ENCODE assay signal across 1 cellular context in genomic region chr5:178116406-178116885, GRCh38.
TF ChIP-seq lines count a peak whose summit lies in the region.

No MANE protein-coding gene starts in this region.

TF ChIP-seq in K562, 482 proteins besides CTCF, POLR2A, EP300 and RAD21 (continues in another document):
- TF ChIP-seq BDP1 (IDR thresholded peaks at IDR 0.05; ENCODE audit: insufficient read depth, insufficient read length), result no peak
- TF ChIP-seq TAF15 (IDR thresholded peaks at IDR 0.05; ENCODE audit: low read depth, low read length), result no peak
- TF ChIP-seq ZNF699 (CRISPR knock-in tag; IDR thresholded peaks at IDR 0.05; ENCODE audit: insufficient replicate concordance), result no peak
- 0 out of 2 replicates have a peak, but pooled peaks have one; percentile 24 for TF ChIP-seq ZNF592 (IDR thresholded peaks at IDR 0.05)
- TF ChIP-seq ARHGAP35 (IDR thresholded peaks at IDR 0.05; ENCODE audit: partially characterized antibody), result no peak
- no peak for TF ChIP-seq PHF8 (IDR thresholded peaks at IDR 0.05; ENCODE audit: borderline replicate concordance, low read length)
- no peak for TF ChIP-seq CEBPG (CRISPR knock-in tag; IDR thresholded peaks at IDR 0.05)
- no peak for TF ChIP-seq CEBPG (tag; conservative IDR thresholded peaks at IDR 0.05 in 1 of 2, IDR thresholded peaks at IDR 0.05 in 1 of 2)
- TF ChIP-seq, protein P1, sequence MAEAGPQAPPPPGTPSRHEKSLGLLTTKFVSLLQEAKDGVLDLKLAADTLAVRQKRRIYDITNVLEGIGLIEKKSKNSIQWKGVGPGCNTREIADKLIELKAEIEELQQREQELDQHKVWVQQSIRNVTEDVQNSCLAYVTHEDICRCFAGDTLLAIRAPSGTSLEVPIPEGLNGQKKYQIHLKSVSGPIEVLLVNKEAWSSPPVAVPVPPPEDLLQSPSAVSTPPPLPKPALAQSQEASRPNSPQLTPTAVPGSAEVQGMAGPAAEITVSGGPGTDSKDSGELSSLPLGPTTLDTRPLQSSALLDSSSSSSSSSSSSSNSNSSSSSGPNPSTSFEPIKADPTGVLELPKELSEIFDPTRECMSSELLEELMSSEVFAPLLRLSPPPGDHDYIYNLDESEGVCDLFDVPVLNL (CRISPR knock-in tag; IDR thresholded peaks at IDR 0.05; ENCODE audit: low read depth), result no peak
- peak; percentile 16; the same call in 1 of the 2 replicates for TF ChIP-seq DPF2 (IDR thresholded peaks at IDR 0.05)
- TF ChIP-seq, protein P2, sequence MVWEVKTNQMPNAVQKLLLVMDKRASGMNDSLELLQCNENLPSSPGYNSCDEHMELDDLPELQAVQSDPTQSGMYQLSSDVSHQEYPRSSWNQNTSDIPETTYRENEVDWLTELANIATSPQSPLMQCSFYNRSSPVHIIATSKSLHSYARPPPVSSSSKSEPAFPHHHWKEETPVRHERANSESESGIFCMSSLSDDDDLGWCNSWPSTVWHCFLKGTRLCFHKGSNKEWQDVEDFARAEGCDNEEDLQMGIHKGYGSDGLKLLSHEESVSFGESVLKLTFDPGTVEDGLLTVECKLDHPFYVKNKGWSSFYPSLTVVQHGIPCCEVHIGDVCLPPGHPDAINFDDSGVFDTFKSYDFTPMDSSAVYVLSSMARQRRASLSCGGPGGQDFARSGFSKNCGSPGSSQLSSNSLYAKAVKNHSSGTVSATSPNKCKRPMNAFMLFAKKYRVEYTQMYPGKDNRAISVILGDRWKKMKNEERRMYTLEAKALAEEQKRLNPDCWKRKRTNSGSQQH (CRISPR knock-in tag; IDR thresholded peaks at IDR 0.05), result no peak
- TF ChIP-seq, protein P3, sequence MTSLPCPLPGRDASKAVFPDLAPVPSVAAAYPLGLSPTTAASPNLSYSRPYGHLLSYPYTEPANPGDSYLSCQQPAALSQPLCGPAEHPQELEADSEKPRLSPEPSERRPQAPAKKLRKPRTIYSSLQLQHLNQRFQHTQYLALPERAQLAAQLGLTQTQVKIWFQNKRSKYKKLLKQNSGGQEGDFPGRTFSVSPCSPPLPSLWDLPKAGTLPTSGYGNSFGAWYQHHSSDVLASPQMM (CRISPR knock-in tag; IDR thresholded peaks at IDR 0.05), result no peak
- TF ChIP-seq, protein P4, sequence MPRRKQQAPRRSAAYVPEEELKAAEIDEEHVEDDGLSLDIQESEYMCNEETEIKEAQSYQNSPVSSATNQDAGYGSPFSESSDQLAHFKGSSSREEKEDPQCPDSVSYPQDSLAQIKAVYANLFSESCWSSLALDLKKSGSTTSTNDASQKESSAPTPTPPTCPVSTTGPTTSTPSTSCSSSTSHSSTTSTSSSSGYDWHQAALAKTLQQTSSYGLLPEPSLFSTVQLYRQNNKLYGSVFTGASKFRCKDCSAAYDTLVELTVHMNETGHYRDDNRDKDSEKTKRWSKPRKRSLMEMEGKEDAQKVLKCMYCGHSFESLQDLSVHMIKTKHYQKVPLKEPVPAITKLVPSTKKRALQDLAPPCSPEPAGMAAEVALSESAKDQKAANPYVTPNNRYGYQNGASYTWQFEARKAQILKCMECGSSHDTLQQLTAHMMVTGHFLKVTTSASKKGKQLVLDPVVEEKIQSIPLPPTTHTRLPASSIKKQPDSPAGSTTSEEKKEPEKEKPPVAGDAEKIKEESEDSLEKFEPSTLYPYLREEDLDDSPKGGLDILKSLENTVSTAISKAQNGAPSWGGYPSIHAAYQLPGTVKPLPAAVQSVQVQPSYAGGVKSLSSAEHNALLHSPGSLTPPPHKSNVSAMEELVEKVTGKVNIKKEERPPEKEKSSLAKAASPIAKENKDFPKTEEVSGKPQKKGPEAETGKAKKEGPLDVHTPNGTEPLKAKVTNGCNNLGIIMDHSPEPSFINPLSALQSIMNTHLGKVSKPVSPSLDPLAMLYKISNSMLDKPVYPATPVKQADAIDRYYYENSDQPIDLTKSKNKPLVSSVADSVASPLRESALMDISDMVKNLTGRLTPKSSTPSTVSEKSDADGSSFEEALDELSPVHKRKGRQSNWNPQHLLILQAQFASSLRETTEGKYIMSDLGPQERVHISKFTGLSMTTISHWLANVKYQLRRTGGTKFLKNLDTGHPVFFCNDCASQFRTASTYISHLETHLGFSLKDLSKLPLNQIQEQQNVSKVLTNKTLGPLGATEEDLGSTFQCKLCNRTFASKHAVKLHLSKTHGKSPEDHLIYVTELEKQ (CRISPR knock-in tag; IDR thresholded peaks at IDR 0.05), result no peak
- TF ChIP-seq, protein P5, sequence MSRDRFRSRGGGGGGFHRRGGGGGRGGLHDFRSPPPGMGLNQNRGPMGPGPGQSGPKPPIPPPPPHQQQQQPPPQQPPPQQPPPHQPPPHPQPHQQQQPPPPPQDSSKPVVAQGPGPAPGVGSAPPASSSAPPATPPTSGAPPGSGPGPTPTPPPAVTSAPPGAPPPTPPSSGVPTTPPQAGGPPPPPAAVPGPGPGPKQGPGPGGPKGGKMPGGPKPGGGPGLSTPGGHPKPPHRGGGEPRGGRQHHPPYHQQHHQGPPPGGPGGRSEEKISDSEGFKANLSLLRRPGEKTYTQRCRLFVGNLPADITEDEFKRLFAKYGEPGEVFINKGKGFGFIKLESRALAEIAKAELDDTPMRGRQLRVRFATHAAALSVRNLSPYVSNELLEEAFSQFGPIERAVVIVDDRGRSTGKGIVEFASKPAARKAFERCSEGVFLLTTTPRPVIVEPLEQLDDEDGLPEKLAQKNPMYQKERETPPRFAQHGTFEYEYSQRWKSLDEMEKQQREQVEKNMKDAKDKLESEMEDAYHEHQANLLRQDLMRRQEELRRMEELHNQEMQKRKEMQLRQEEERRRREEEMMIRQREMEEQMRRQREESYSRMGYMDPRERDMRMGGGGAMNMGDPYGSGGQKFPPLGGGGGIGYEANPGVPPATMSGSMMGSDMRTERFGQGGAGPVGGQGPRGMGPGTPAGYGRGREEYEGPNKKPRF (IDR thresholded peaks at IDR 0.05; ENCODE audit: low read depth, low read length), result no peak
- no peak for TF ChIP-seq ZNF184 (CRISPR knock-in tag; IDR thresholded peaks at IDR 0.05)
- TF ChIP-seq FIP1L1 (IDR thresholded peaks at IDR 0.05; ENCODE audit: low read depth, low read length, poor library complexity, severe bottlenecking), result no peak
- TF ChIP-seq ZNF717 (CRISPR knock-in tag; IDR thresholded peaks at IDR 0.05), result no peak
- no peak for TF ChIP-seq SIX5 (IDR thresholded peaks at IDR 0.05; ENCODE audit: borderline replicate concordance in 1 of 2, insufficient read depth in 1 of 2, low read depth in 1 of 2, low read length in 2 of 2)
- TF ChIP-seq AFF1 (IDR thresholded peaks at IDR 0.05; ENCODE audit: low read depth in 1 of 2, partially characterized antibody in 2 of 2), result no peak
- TF ChIP-seq SIRT6 (IDR thresholded peaks at IDR 0.05; ENCODE audit: low read depth, low read length), result no peak
- 0 out of 4 replicates have a peak, but pooled peaks of 1 of the 2 experiments have one; percentile 26 for TF ChIP-seq MNT (conservative IDR thresholded peaks at IDR 0.05)
- no peak for TF ChIP-seq SMAD2 (IDR thresholded peaks at IDR 0.05; ENCODE audit: low read depth, low read length)
- TF ChIP-seq EP400 (IDR thresholded peaks at IDR 0.05), result no peak
- TF ChIP-seq NCOA4 (IDR thresholded peaks at IDR 0.05; ENCODE audit: partially characterized antibody), result no peak
- TF ChIP-seq MIER1 (IDR thresholded peaks at IDR 0.05; ENCODE audit: low read depth), result no peak
- TF ChIP-seq ZNF740 (CRISPR knock-in tag; IDR thresholded peaks at IDR 0.05), result no peak
- TF ChIP-seq ZNF740 (tag; IDR thresholded peaks at IDR 0.05), result no peak
- no peak for TF ChIP-seq ZNF121 (CRISPR knock-in tag; conservative IDR thresholded peaks at IDR 0.05)
- peak; percentile 44; the same call in 1 of the 2 replicates for TF ChIP-seq ZBTB7A (IDR thresholded peaks at IDR 0.05; ENCODE audit: borderline replicate concordance, control insufficient read depth, low read depth, low read length)
